In the genomic region with DNA sequence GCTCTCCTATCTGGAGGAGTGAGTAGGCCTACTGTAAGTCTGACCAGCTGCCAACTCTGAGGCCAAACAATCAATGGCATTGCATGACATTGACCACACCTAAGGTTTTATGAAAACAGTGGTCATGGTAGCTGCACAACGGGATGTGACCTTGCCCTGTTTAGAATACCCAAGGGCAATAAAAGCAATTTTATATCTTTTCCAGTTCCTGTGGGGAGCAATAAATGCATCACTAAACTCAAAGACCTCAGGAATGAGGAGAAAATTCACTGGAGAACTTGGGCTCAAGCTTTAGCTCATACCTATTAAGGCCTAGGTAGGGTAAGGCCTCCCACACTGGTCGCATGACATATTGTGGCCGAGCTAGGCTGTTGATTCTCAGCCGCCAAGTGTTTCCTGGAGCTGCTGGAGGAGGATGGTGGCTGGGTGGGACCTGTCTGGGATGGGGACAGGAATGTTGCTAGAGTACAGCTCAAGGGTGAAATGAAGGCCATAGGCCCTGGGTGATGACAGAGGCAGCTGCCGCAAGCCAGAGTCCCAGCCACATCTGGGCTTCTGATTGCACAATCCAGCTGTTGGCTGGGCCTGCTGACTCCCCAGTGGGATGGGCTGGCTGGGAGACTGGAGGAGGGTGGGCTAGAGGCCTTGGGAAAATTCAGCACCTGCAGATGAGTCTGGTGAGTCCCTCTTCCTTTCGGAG, we compare ENCODE assay signal across 15 cellular contexts.
DNase-seq lines count a peak whose midpoint lies in the region; ATAC-seq, FAIRE-seq and TF ChIP-seq lines count a peak whose summit lies in the region.
"Had no signal": no experiment of that assay in that cellular context is flagged by ENCODE, and none has a peak within 500 bp of the region (broad histone marks: within the 10 kb centered on the region; RNA-seq: fewer than 3 reads in every experiment).

No MANE protein-coding gene starts in this region.

- H3K79me2 ChIP-seq in H9 (ENCODE audit: insufficient read depth, low read length) (no peaks in the 10 kb centered on the region), H1 (ENCODE audit: control insufficient read depth in 1 of 2, insufficient read depth in 2 of 2, low read length in 2 of 2) (no peaks in the 10 kb centered on the region)

- no CpG with 5 or more reads among the region's 6 CpGs for WGBS in H9 (ENCODE audit: extremely low coverage, insufficient read length, low lambda C conversion rate)
- 88% methylated on average over 6 of the region's 6 CpGs; no CpG with 5 or more reads in 1 of the 2 experiments for WGBS in H1 (ENCODE audit: extremely low coverage in 1 of 2, insufficient coverage in 1 of 2, insufficient read length in 1 of 2, insufficient replicate concordance in 2 of 2, low coverage in 1 of 2, low lambda C conversion rate in 2 of 2, missing lambda C conversion rate in 1 of 2), 2 experiments
- WGBS in suprapubic skin: 54% methylated on average over 6 of the region's 6 CpGs

- ATAC-seq in left lobe of liver (peak; percentile 23), HG02610 (IDR thresholded peaks at IDR 0.05; ENCODE audit: unreplicated experiment) (no peak)
- ATAC-seq: activated T-cell treated with anti-CD3 and anti-CD28 coated beads, Interleukin-2, amount 50 U/mL, for 72 hours; effector memory CD8-positive, alpha-beta T cell had no signal

- TF ChIP-seq EP300 in H1 (IDR thresholded peaks at IDR 0.05; ENCODE audit: borderline replicate concordance in 1 of 2, low read depth in 2 of 2, low read length in 2 of 2) (no peak), suprapubic skin (IDR thresholded peaks at IDR 0.05) (no peak)

- H2AK5ac ChIP-seq in H9 (ENCODE audit: insufficient read length, low read length): no peak overlapping the region
- no peak overlapping the region for H2AK5ac ChIP-seq in H1 (ENCODE audit: low read depth, low read length)

- no peaks in the 10 kb centered on the region for H3K4me1 ChIP-seq in H9 (ENCODE audit: insufficient read depth, low read length)
- H3K4me1 ChIP-seq in H1 (replicated peaks in 1 of 4; ENCODE audit: control insufficient read depth in 3 of 4, insufficient read depth in 4 of 4, low read length in 3 of 4): no peaks in the 10 kb centered on the region
- H3K4me1 ChIP-seq in suprapubic skin: peaks cover 18% of the 10 kb centered on the region

- H3K14ac ChIP-seq in H9 (ENCODE audit: insufficient read depth, low read length) (no peak overlapping the region), H1 (ENCODE audit: insufficient read length) (no peak overlapping the region)

- no peak overlapping the region for H2AFZ ChIP-seq in H9 (ENCODE audit: low read length)
- H2AFZ ChIP-seq in H1 (ENCODE audit: low read length): no peak overlapping the region

- no peak overlapping the region for H3K56ac ChIP-seq in H9 (ENCODE audit: insufficient read length, low read depth, low read length)
- H3K56ac ChIP-seq in H1 (replicated peaks; ENCODE audit: insufficient read length, low read depth, low read length): no peak overlapping the region

- H3K9me3 Mint-ChIP-seq in H9: no peaks in the 10 kb centered on the region
- H3K9me3 Mint-ChIP-seq: activated T-cell treated with anti-CD3 and anti-CD28 coated beads, Interleukin-2, amount 50 U/mL, for 72 hours; effector memory CD8-positive, alpha-beta T cell had no signal

- H3K27ac ChIP-seq in H9 (ENCODE audit: insufficient read length, low read depth, low read length) (no peak overlapping the region), H1 (ENCODE audit: low read depth, low read length) (no peak overlapping the region), suprapubic skin (peak overlapping the region; percentile 2), RWPE1 (no peak overlapping the region)
- H3K27ac ChIP-seq: ascending aorta had no signal

- no peak overlapping the region for H3K27ac Mint-ChIP-seq in H9
- H3K27ac Mint-ChIP-seq: activated T-cell treated with anti-CD3 and anti-CD28 coated beads, Interleukin-2, amount 50 U/mL, for 72 hours; effector memory CD8-positive, alpha-beta T cell had no signal

- H2BK20ac ChIP-seq in H9 (ENCODE audit: low read depth, low read length, poor library complexity, severe bottlenecking) (no peak overlapping the region), H1 (ENCODE audit: low read length) (no peak overlapping the region)

- H3K9ac ChIP-seq in H9 (ENCODE audit: extremely low read depth, insufficient read length, low read length): no peak overlapping the region
- no peak overlapping the region for H3K9ac ChIP-seq in H1 (replicated peaks in 1 of 4; ENCODE audit: extremely low read depth in 1 of 4, low read depth in 3 of 4, low read length in 3 of 4)

- H2BK15ac ChIP-seq in H9 (ENCODE audit: low read depth, low read length): no peak overlapping the region
- no peak overlapping the region for H2BK15ac ChIP-seq in H1 (ENCODE audit: low read length)

- no peak overlapping the region for H3K4me3 Mint-ChIP-seq in H9
- H3K4me3 Mint-ChIP-seq: activated T-cell treated with anti-CD3 and anti-CD28 coated beads, Interleukin-2, amount 50 U/mL, for 72 hours; effector memory CD8-positive, alpha-beta T cell had no signal

- H3K36me3 Mint-ChIP-seq in H9 (ENCODE audit: insufficient read depth in 1 of 3, low read depth in 3 of 3): no peaks in the 10 kb centered on the region

- no peaks in the 10 kb centered on the region for H3K4me1 Mint-ChIP-seq in H9

- TF ChIP-seq CTCF in H9 (conservative IDR thresholded peaks at IDR 0.05): no peak
- TF ChIP-seq CTCF in H1 (IDR thresholded peaks at IDR 0.05; ENCODE audit: control extremely low read depth in 1 of 3, insufficient read depth in 1 of 3, low read depth in 1 of 3, low read length in 3 of 3): no peak
- TF ChIP-seq CTCF in suprapubic skin (IDR thresholded peaks at IDR 0.05): no peak
- TF ChIP-seq CTCF in RWPE1 (conservative IDR thresholded peaks at IDR 0.05; ENCODE audit: low read depth): no peak

- no peaks in the 10 kb centered on the region for H3K9me3 ChIP-seq in H9 (ENCODE audit: control insufficient read depth, low read depth, low read length)
- no peaks in the 10 kb centered on the region for H3K9me3 ChIP-seq in H1 (ENCODE audit: insufficient read depth in 2 of 2, low read depth in 1 of 2, low read length in 1 of 2)
- H3K9me3 ChIP-seq in suprapubic skin: no peaks in the 10 kb centered on the region

- TF ChIP-seq POLR2A in H1 (IDR thresholded peaks at IDR 0.05; ENCODE audit: control extremely low read depth in 1 of 2, low read depth in 2 of 2, low read length in 2 of 2) (no peak), suprapubic skin (IDR thresholded peaks at IDR 0.05) (no peak)

- H2BK12ac ChIP-seq in H9 (ENCODE audit: insufficient read length, low read depth, low read length) (no peak overlapping the region), H1 (ENCODE audit: low read depth, low read length) (no peak overlapping the region)

- POLR2A ChIA-PET in H1 (lab: Charles Lee; ENCODE audit: partially characterized antibody) (no interaction called here), RWPE1 (lab: Yijun Ruan, JAX; ENCODE audit: low non-redundant PET) (no interaction called here)

- H3K4ac ChIP-seq in H9 (ENCODE audit: low read depth, low read length) (no peak overlapping the region), H1 (replicated peaks; ENCODE audit: insufficient read length, low read depth, low read length) (no peak overlapping the region)

- H3K79me1 ChIP-seq in H9 (ENCODE audit: insufficient read depth, low read depth, low read length, poor library complexity, severe bottlenecking): no peaks in the 10 kb centered on the region
- H3K79me1 ChIP-seq in H1 (ENCODE audit: low read depth, low read length): no peaks in the 10 kb centered on the region

- no peak overlapping the region for H3K23ac ChIP-seq in H9 (ENCODE audit: insufficient read length, low read depth, low read length)
- no peak overlapping the region for H3K23ac ChIP-seq in H1 (ENCODE audit: insufficient read length)

- H3K23me2 ChIP-seq in H9 (ENCODE audit: insufficient read length, low read depth, low read length, poor library complexity, severe bottlenecking) (no peaks in the 10 kb centered on the region), H1 (ENCODE audit: low read depth, low read length) (peaks cover 5% of the 10 kb centered on the region; the same call in 1 of the 2 replicates)

- DNase-seq in H9 (peak; percentile 8), H1 (ENCODE audit: low read depth in 1 of 2, low spot score in 2 of 2) (no peak), left lobe of liver (ENCODE audit: low spot score) (peak; percentile 42), suprapubic skin (ENCODE audit: low spot score in 2 of 2) (peak; percentile 87), nucleus accumbens (lab: John Stamatoyannopoulos, UW) (no peak), NCI-H69 (lab: John Stamatoyannopoulos, UW) (no peak), RWPE1 (ENCODE audit: low spot score) (no peak)
- DNase-seq: activated CD4-positive, CD25-positive, alpha-beta regulatory T cell treated with anti-CD3 and anti-CD28 coated beads, Interleukin-2, amount 50 U/mL, for 72 hours; activated T-cell treated with anti-CD3 and anti-CD28 coated beads, Interleukin-2, amount 50 U/mL, for 72 hours; effector memory CD8-positive, alpha-beta T cell; midbrain; NCI-H2107; stimulated activated naive CD4-positive, alpha-beta T cell treated with Interleukin-2 at 50 U/mL for 16 hours had no signal

- H3K27me3 ChIP-seq in H9 (ENCODE audit: insufficient read depth, low read length): no peaks in the 10 kb centered on the region
- no peaks in the 10 kb centered on the region for H3K27me3 ChIP-seq in H1 (replicated peaks in 1 of 4; ENCODE audit: control insufficient read depth in 3 of 4, extremely low read depth in 1 of 4, insufficient read depth in 3 of 4, low read length in 3 of 4)
- H3K27me3 ChIP-seq in suprapubic skin: no peaks in the 10 kb centered on the region
- H3K27me3 ChIP-seq: ascending aorta had no signal

- H2BK5ac ChIP-seq in H9 (ENCODE audit: insufficient read length, low read length) (no peak overlapping the region), H1 (ENCODE audit: low read depth, low read length) (no peak overlapping the region)

- no peak for FAIRE-seq in H1 (lab: Jason Lieb, UNC)

- H2BK120ac ChIP-seq in H9 (ENCODE audit: low read depth, low read length, poor library complexity, severe bottlenecking): no peak overlapping the region
- H2BK120ac ChIP-seq in H1 (replicated peaks; ENCODE audit: low read depth, low read length): no peak overlapping the region

- CTCF ChIA-PET in H1 (lab: Charles Lee; ENCODE audit: partially characterized antibody): interaction anchor here (0.5 to 1.4 kb wide), 8 partner anchors 9 to 282 kb away, joined by 3 to 5 read pairs (median 3); no protein-coding TSS in a partner anchor
- CTCF ChIA-PET in RWPE1 (lab: Yijun Ruan, JAX): no interaction called here

- H4K8ac ChIP-seq in H9 (replicated peaks; ENCODE audit: insufficient read length, low read depth, low read length) (no peak overlapping the region), H1 (ENCODE audit: extremely low read depth, insufficient read depth, low read length) (no peak overlapping the region)

- H3K18ac ChIP-seq in H9 (ENCODE audit: insufficient read length, low read depth, low read length): no peak overlapping the region
- H3K18ac ChIP-seq in H1 (ENCODE audit: extremely low read depth, low read length): no peak overlapping the region

- no peak for TF ChIP-seq RAD21 in H1 (IDR thresholded peaks at IDR 0.05 in 1 of 2, conservative IDR thresholded peaks at IDR 0.05 in 1 of 2; ENCODE audit: low read depth in 2 of 2, low read length in 2 of 2)

- no peaks in the 10 kb centered on the region for H3K36me3 ChIP-seq in H1 (ENCODE audit: control insufficient read depth in 2 of 4, insufficient read depth in 4 of 4, low read length in 3 of 4)
- H3K36me3 ChIP-seq in suprapubic skin: no peaks in the 10 kb centered on the region
- H3K36me3 ChIP-seq: ascending aorta had no signal

- H3K27me3 Mint-ChIP-seq in H9 (ENCODE audit: low read depth): no peaks in the 10 kb centered on the region; the same call in 1 of the 2 replicates

- no peaks in the 10 kb centered on the region for H4K20me1 ChIP-seq in H9 (ENCODE audit: control insufficient read depth, insufficient read depth, insufficient read length)
- peaks cover 0 to 2% of the 10 kb centered on the region in 2 experiments for H4K20me1 ChIP-seq in H1 (replicated peaks in 1 of 2; ENCODE audit: control insufficient read depth in 1 of 2, insufficient read depth in 2 of 2, low read length in 2 of 2)

- H3T11ph ChIP-seq in H9 (ENCODE audit: low read length): no peak overlapping the region

- H3K4me3 ChIP-seq in H1 (ENCODE audit: extremely low read depth in 1 of 4, insufficient read depth in 2 of 4, low read depth in 3 of 4, low read length in 4 of 4) (no peak overlapping the region), suprapubic skin (no peak overlapping the region)
- H3K4me3 ChIP-seq: ascending aorta had no signal

- no peak overlapping the region for H3K4me2 ChIP-seq in H9 (ENCODE audit: insufficient read depth, insufficient read length, low read length)
- no peak overlapping the region for H3K4me2 ChIP-seq in H1 (ENCODE audit: insufficient read depth in 1 of 2, low read depth in 2 of 2, low read length in 2 of 2)

- H4K5ac ChIP-seq in H9 (ENCODE audit: insufficient read length, low read depth, low read length) (no peak overlapping the region), H1 (ENCODE audit: insufficient read length, low read depth, low read length) (no peak overlapping the region)

- H4K91ac ChIP-seq in H9 (ENCODE audit: insufficient read length, low read depth, low read length) (no peak overlapping the region), H1 (replicated peaks; ENCODE audit: insufficient read length, low read length) (no peak overlapping the region)

Comparison
In these comparisons a context has a peak if more than half of its experiments do, and no peak if none do; other contexts are left out.
1. DNase-seq: peak in H9 (single experiment), left lobe of liver (single experiment) and suprapubic skin (2 of 2); none in H1 (0 of 2), nucleus accumbens (0 of 56), NCI-H69 (single experiment) and RWPE1 (single experiment).